15 cellular contexts compared by ENCODE assay signal in the genomic region with DNA sequence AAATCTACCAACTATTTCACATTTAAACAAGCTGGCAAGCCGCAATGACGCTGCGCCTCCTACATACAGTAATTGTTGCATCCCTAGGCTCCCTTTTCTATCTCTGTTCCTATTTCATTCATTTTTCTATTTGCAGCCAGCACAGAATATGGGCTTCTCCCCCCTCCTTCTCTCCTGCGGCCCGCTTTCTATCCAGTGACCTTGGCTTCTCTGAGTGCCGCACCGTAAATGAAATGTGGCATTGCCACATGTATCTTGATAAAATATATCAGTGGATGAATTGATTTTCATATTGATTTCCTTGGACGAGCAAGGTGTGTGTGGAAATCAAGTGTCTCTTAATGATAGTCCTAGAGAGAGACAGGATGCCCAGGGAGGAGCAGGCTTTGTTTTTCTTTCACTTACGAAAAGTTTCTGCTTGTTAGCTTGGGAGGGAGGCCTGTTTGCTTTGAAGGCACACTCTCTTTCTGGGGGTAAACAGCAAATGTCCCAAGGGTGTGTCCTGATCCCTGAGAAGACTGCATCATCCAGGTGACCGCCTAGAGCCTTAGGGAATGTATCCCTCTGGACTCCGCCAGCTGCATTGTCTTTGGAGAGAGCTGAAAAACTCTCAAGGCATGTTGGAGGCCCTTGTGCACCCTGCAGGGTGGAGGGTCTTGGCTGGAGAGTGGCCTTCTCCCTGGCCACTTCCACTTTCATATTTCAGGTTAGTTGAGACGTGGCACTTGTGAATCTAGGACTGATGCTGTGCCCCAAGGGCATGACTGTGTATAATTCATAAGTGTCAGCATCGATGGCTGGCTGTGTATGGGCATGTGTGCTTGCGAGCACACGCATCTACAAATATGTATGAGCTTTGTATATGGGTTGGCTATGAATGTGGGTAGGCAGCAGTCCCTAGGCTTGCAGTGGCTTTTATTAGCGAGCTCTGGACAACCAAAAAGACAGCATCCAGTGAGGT.
DNase-seq lines count a peak whose midpoint lies in the region; ATAC-seq and TF ChIP-seq lines count a peak whose summit lies in the region.
"Had no signal": no experiment of that assay in that cellular context is flagged by ENCODE, and none has a peak within 500 bp of the region (broad histone marks: within the 10 kb centered on the region; RNA-seq: fewer than 3 reads in every experiment).

No MANE protein-coding gene starts in this region.

- no peak overlapping the region for H3K9ac ChIP-seq in neural progenitor cell

- H3K4me1 ChIP-seq in heart left ventricle (peaks cover 51 to 100% (median 92%) of the 10 kb centered on the region in 12 donors), neural progenitor cell (peaks cover 40% of the 10 kb centered on the region), thoracic aorta (ENCODE audit: control insufficient read depth in 1 of 2, low read depth in 2 of 2) (peaks cover 92 to 100% of the 10 kb centered on the region in 2 donors), Peyer's patch (peaks cover 0 to 27% (median 0%) of the 10 kb centered on the region in 4 donors)
- peaks cover 2% of the 10 kb centered on the region for H3K4me1 ChIP-seq in effector memory CD4-positive, alpha-beta T cell (ENCODE audit: control insufficient read depth, insufficient read depth, low read length, poor library complexity, severe bottlenecking)

- H2AFZ ChIP-seq in neural progenitor cell (replicated peaks): no peak overlapping the region
- H2AFZ ChIP-seq: PC-9 had no signal

- intact Hi-C loops in heart left ventricle (cut with DNase I): loop anchor here in 3 of 10 donors (5.0 to 10.0 kb wide), 3 partner anchors 45 to 58 kb away; no protein-coding TSS in a partner anchor
- intact Hi-C loops in left cardiac atrium (cut with DNase I): no loop called here

- H3K4me1 Mint-ChIP-seq in brain: peaks cover 74% of the 10 kb centered on the region
- H3K4me1 Mint-ChIP-seq in neural progenitor cell: peaks cover 64% of the 10 kb centered on the region

- H3K9me3 Mint-ChIP-seq in brain: no peaks in the 10 kb centered on the region
- H3K9me3 Mint-ChIP-seq in neural progenitor cell: peaks cover 4% of the 10 kb centered on the region
- H3K9me3 Mint-ChIP-seq: activated CD4-positive, alpha-beta memory T cell treated with anti-CD3 and anti-CD28 coated beads for 36 hours; CD4-positive, alpha-beta T cell had no signal

- H3K27me3 ChIP-seq in heart left ventricle: no peaks in the 10 kb centered on the region
- no peaks in the 10 kb centered on the region for H3K27me3 ChIP-seq in neural progenitor cell
- no peaks in the 10 kb centered on the region for H3K27me3 ChIP-seq in thoracic aorta (replicated peaks; ENCODE audit: insufficient read depth)
- H3K27me3 ChIP-seq in Peyer's patch: no peaks in the 10 kb centered on the region
- H3K27me3 ChIP-seq in effector memory CD4-positive, alpha-beta T cell (replicated peaks; ENCODE audit: control insufficient read depth, insufficient read depth, low read length, poor library complexity, severe bottlenecking): no peaks in the 10 kb centered on the region
- H3K27me3 ChIP-seq: spleen had no signal

- H3K4me3 Mint-ChIP-seq in brain (peak overlapping the region in 1 of 5 experiments; percentile 45), neural progenitor cell (no peak overlapping the region)
- H3K4me3 Mint-ChIP-seq: activated CD4-positive, alpha-beta memory T cell treated with anti-CD3 and anti-CD28 coated beads for 36 hours; CD4-positive, alpha-beta T cell had no signal

- H3K27me3 Mint-ChIP-seq in brain (peaks cover 4% of the 10 kb centered on the region), neural progenitor cell (ENCODE audit: insufficient read depth, low read depth) (peaks cover 8% of the 10 kb centered on the region)
- H3K27me3 Mint-ChIP-seq: activated CD4-positive, alpha-beta memory T cell treated with anti-CD3 and anti-CD28 coated beads for 36 hours; CD4-positive, alpha-beta T cell had no signal

- no peak for DNase-seq in heart left ventricle
- DNase-seq in left cardiac atrium: no peak
- DNase-seq in neural progenitor cell (ENCODE audit: low spot score): peak; percentile 25
- DNase-seq in thoracic aorta (ENCODE audit: low spot score): no peak
- DNase-seq in Peyer's patch: no peak
- no peak for DNase-seq in effector memory CD4-positive, alpha-beta T cell
- DNase-seq in activated CD4-positive, alpha-beta T cell treated with anti-CD3 and anti-CD28 coated beads for 48 hours: no peak
- DNase-seq: activated CD4-positive, alpha-beta memory T cell treated with anti-CD3 and anti-CD28 coated beads for 36 hours; CD4-positive, alpha-beta T cell; DND-41; NCI-H1930; PC-9; spleen; stimulated activated naive CD4-positive, alpha-beta T cell treated with Interleukin-2 at 50 U/mL for 16 hours had no signal

- 58 to 68% (median 62%) methylated on average over 16 of the region's 16 CpGs for WGBS in heart left ventricle, 4 donors

- TF ChIP-seq CTCF in heart left ventricle (IDR thresholded peaks at IDR 0.05) (no peak), brain (conservative IDR thresholded peaks at IDR 0.05) (no peak), neural progenitor cell (IDR thresholded peaks at IDR 0.05) (no peak), thoracic aorta (IDR thresholded peaks at IDR 0.05) (no peak), Peyer's patch (IDR thresholded peaks at IDR 0.05) (no peak)

- H3K36me3 Mint-ChIP-seq in brain (peaks cover 4% of the 10 kb centered on the region), neural progenitor cell (peaks cover 40% of the 10 kb centered on the region)
- H3K36me3 Mint-ChIP-seq: activated CD4-positive, alpha-beta memory T cell treated with anti-CD3 and anti-CD28 coated beads for 36 hours had no signal

- TF ChIP-seq POLR2A in heart left ventricle (IDR thresholded peaks at IDR 0.05) (no peak), Peyer's patch (IDR thresholded peaks at IDR 0.05) (no peak)

- H3K79me2 ChIP-seq in neural progenitor cell (ENCODE audit: low read depth): peaks cover 10% of the 10 kb centered on the region

- ATAC-seq in heart left ventricle (peak in 3 of 4 donors; percentile 2 to 5 (median 3)), left cardiac atrium (no peak), thoracic aorta (ENCODE audit: insufficient number of reproducible peaks, low FRiP score, low read depth) (no peak)

- H3K9me3 ChIP-seq in heart left ventricle (no peaks in the 10 kb centered on the region), neural progenitor cell (ENCODE audit: low read depth) (no peaks in the 10 kb centered on the region), thoracic aorta (no peaks in the 10 kb centered on the region), Peyer's patch (no peaks in the 10 kb centered on the region)
- no peaks in the 10 kb centered on the region for H3K9me3 ChIP-seq in effector memory CD4-positive, alpha-beta T cell (ENCODE audit: control insufficient read depth, low read length)
- H3K9me3 ChIP-seq: spleen had no signal

- H3K36me3 ChIP-seq in heart left ventricle: peaks cover 0 to 32% (median 7%) of the 10 kb centered on the region in 9 donors
- H3K36me3 ChIP-seq in neural progenitor cell: no peaks in the 10 kb centered on the region
- peaks cover 24% of the 10 kb centered on the region for H3K36me3 ChIP-seq in thoracic aorta
- peaks cover 0 to 22% (median 0%) of the 10 kb centered on the region in 3 donors for H3K36me3 ChIP-seq in Peyer's patch
- no peaks in the 10 kb centered on the region for H3K36me3 ChIP-seq in effector memory CD4-positive, alpha-beta T cell (ENCODE audit: control insufficient read depth, insufficient read depth, low read length)

- peak overlapping the region in 4 of 5 experiments; percentile 22 to 72 (median 52) for H3K27ac Mint-ChIP-seq in brain
- H3K27ac Mint-ChIP-seq in neural progenitor cell: peak overlapping the region; percentile 84
- H3K27ac Mint-ChIP-seq: activated CD4-positive, alpha-beta memory T cell treated with anti-CD3 and anti-CD28 coated beads for 36 hours; CD4-positive, alpha-beta T cell had no signal

- no peaks in the 10 kb centered on the region for H3F3A ChIP-seq in neural progenitor cell (ENCODE audit: low read depth)

- no peak overlapping the region for H3K4me2 ChIP-seq in neural progenitor cell
- H3K4me2 ChIP-seq: PC-9 had no signal

- H4K20me1 ChIP-seq in neural progenitor cell (ENCODE audit: low read depth): peaks cover 49% of the 10 kb centered on the region

- H3K4me3 ChIP-seq in heart left ventricle (no peak overlapping the region), neural progenitor cell (no peak overlapping the region), thoracic aorta (peak overlapping the region; percentile 6), Peyer's patch (no peak overlapping the region)
- no peak overlapping the region for H3K4me3 ChIP-seq in effector memory CD4-positive, alpha-beta T cell (ENCODE audit: insufficient read depth, low read depth, low read length, poor library complexity, severe bottlenecking)
- H3K4me3 ChIP-seq: PC-9, spleen had no signal

- H3K27ac ChIP-seq in heart left ventricle (peak overlapping the region in 10 of 12 donors; percentile 3 to 86 (median 58)), neural progenitor cell (no peak overlapping the region), thoracic aorta (peak overlapping the region; percentile 94 to 97), Peyer's patch (no peak overlapping the region)
- H3K27ac ChIP-seq in effector memory CD4-positive, alpha-beta T cell (ENCODE audit: insufficient read depth, low read length, poor library complexity, severe bottlenecking): no peak overlapping the region
- H3K27ac ChIP-seq: PC-9 had no signal

Comparison
In these comparisons a context has a peak if more than half of its experiments do, and no peak if none do; other contexts are left out.
1. ATAC-seq: peak in heart left ventricle (3 of 4); none in left cardiac atrium (0 of 2) and thoracic aorta (single experiment).
2. H3K27ac ChIP-seq: peak in heart left ventricle (10 of 12) and thoracic aorta (2 of 2); none in neural progenitor cell (single experiment), Peyer's patch (0 of 4) and effector memory CD4-positive, alpha-beta T cell (single experiment).